In the genomic region with DNA sequence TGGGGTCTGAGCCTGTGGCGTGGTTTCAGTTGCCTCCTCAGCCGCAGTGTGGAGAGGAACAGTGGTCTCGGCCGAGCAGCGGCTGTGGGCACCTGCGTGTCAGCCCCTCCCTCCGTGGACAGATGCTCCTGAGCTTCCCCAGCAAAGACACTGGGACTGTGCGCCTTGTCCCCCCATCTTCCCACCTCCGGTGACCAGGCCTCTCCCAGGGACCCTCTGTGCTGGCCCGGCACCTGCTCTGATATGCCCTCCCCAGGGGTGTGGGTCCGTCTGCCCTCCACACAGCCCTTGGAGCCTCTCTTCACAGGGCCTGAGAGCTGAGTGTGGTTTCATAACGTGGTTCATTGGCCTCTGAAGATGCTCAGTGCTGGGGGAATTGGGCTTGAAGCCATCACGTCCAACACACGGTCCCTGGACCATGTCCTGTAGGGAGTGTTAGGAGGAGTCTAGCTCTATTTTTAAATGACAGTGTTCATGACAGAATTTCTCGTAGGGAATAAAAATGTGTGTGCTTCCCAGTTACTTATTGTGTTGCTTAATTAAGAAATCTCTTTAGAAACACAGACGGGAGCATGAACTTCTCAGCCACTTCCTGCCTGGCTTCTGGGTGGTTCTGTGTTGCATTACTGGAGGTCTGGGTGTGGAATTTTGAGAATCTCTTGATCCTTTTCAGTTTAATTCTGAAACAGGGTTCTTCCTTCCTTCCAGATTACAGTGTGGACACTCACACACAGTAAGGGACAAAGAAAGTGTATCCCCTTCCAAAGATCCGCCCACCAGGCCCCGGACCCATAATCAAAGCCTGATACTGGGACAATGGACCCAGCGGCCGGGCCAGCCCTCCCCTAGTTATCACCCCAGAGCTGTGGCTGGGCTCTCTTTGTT, we compare ENCODE assay signal across 8 cellular contexts.
A peak's percentile ranks its signal among the peaks of the same experiment; 100 is the strongest.
DNase-seq lines count a peak whose midpoint lies in the region; ATAC-seq and TF ChIP-seq lines count a peak whose summit lies in the region.

No MANE protein-coding gene starts in this region.

- no peaks in the 10 kb centered on the region for H3K9me2 ChIP-seq in GM23248 (ENCODE audit: insufficient read depth)

- in situ Hi-C loops in GM23248 (cut with MboI), result no loop called here

- H3K9ac ChIP-seq in GM23248, result peak overlapping the region; percentile 84

- H3K4me2 ChIP-seq in GM23248 (ENCODE audit: unreplicated experiment), result peak overlapping the region; percentile 72

- intact Hi-C loops in activated B cell treated with CpG ODN at 0.5 μM for 24 hours (cut with micrococcal nuclease) (loop anchor here (1.0 to 2.0 kb wide), 5 partner anchors 9 to 70 kb away; no protein-coding TSS in a partner anchor), left ventricle myocardium inferior (cut with micrococcal nuclease) (no loop called here)

- H3K36me3 Mint-ChIP-seq in activated B cell treated with CpG ODN at 0.5 μM for 24 hours (ENCODE audit: low read depth), result peaks cover 21% of the 10 kb centered on the region
- peaks cover 42% of the 10 kb centered on the region for H3K36me3 Mint-ChIP-seq in stimulated activated memory B cell treated with anti-CD40 and anti-IgM and Interleukin-4, amounts not matched to agents 10 μg/mL and 1 μg/mL and 100 μg/mL, for 72 hours

- H4K20me1 ChIP-seq in GM23248 (ENCODE audit: insufficient read depth), result no peaks in the 10 kb centered on the region

- peaks cover 63% of the 10 kb centered on the region for H3K4me1 Mint-ChIP-seq in activated B cell treated with CpG ODN at 0.5 μM for 24 hours
- peaks cover 76% of the 10 kb centered on the region for H3K4me1 Mint-ChIP-seq in stimulated activated memory B cell treated with anti-CD40 and anti-IgM and Interleukin-4, amounts not matched to agents 10 μg/mL and 1 μg/mL and 100 μg/mL, for 72 hours

- POLR2A ChIA-PET in activated B cell treated with CpG ODN at 0.5 μM for 24 hours (lab: Charles Lee), result interaction anchor here (1.0 to 4.6 kb wide), 10 partner anchors 10 to 116 kb away, joined by 3 to 45 read pairs (median 4); a partner anchor contains a TSS

- peak; percentile 67 for ATAC-seq in activated B cell treated with CpG ODN at 0.5 μM for 24 hours (ENCODE audit: low read depth)
- peak; percentile 64 for ATAC-seq in stimulated activated memory B cell treated with anti-CD40 and anti-IgM and Interleukin-4, amounts not matched to agents 10 μg/mL and 1 μg/mL and 100 μg/mL, for 72 hours
- ATAC-seq in GM19452 (IDR thresholded peaks at IDR 0.05; ENCODE audit: unreplicated experiment), result no peak

- no peaks in the 10 kb centered on the region for H3K36me3 ChIP-seq in GM23248 (ENCODE audit: low read depth)
- H3K36me3 ChIP-seq in left ventricle myocardium inferior, result no peaks in the 10 kb centered on the region

- peak overlapping the region; percentile 89 for H3K27ac Mint-ChIP-seq in activated B cell treated with CpG ODN at 0.5 μM for 24 hours
- peak overlapping the region; percentile 94 for H3K27ac Mint-ChIP-seq in stimulated activated memory B cell treated with anti-CD40 and anti-IgM and Interleukin-4, amounts not matched to agents 10 μg/mL and 1 μg/mL and 100 μg/mL, for 72 hours

- peak overlapping the region; percentile 82 for H3K27ac ChIP-seq in GM23248
- peak overlapping the region; percentile 97 for H3K27ac ChIP-seq in left ventricle myocardium inferior (replicated peaks)

- TF ChIP-seq CTCF in activated B cell treated with CpG ODN at 0.5 μM for 24 hours (IDR thresholded peaks at IDR 0.05) (no peak), left ventricle myocardium inferior (IDR thresholded peaks at IDR 0.05; ENCODE audit: borderline replicate concordance) (no peak)

- H2AFZ ChIP-seq in GM23248, result peak overlapping the region; percentile 85

- DNase-seq in GM23248 (peak; percentile 58), activated B cell treated with CpG ODN at 0.5 μM for 24 hours (peak; percentile 44), left ventricle myocardium inferior (peak; percentile 69), RPMI8226 (no peak), amygdala (lab: John Stamatoyannopoulos, UW) (no peak), inferior parietal cortex (ENCODE audit: extremely low spot score) (no peak)

- H3K9me3 Mint-ChIP-seq in activated B cell treated with CpG ODN at 0.5 μM for 24 hours, result no peaks in the 10 kb centered on the region
- peaks cover 3% of the 10 kb centered on the region for H3K9me3 Mint-ChIP-seq in stimulated activated memory B cell treated with anti-CD40 and anti-IgM and Interleukin-4, amounts not matched to agents 10 μg/mL and 1 μg/mL and 100 μg/mL, for 72 hours

- H3K27me3 ChIP-seq in GM23248 (replicated peaks; ENCODE audit: insufficient read depth) (no peaks in the 10 kb centered on the region), left ventricle myocardium inferior (ENCODE audit: low read depth) (no peaks in the 10 kb centered on the region)

- 0 out of 2 replicates have a peak overlapping the region, but pooled peaks have one; percentile 57 for H3K4me3 ChIP-seq in GM23248
- H3K4me3 ChIP-seq in left ventricle myocardium inferior, result peak overlapping the region; percentile 62

- no peaks in the 10 kb centered on the region for H3K27me3 Mint-ChIP-seq in activated B cell treated with CpG ODN at 0.5 μM for 24 hours
- H3K27me3 Mint-ChIP-seq in stimulated activated memory B cell treated with anti-CD40 and anti-IgM and Interleukin-4, amounts not matched to agents 10 μg/mL and 1 μg/mL and 100 μg/mL, for 72 hours, result no peaks in the 10 kb centered on the region

- peaks cover 10% of the 10 kb centered on the region for H3F3A ChIP-seq in GM23248 (ENCODE audit: insufficient read depth)

- H3K79me2 ChIP-seq in GM23248 (ENCODE audit: insufficient read depth), result no peaks in the 10 kb centered on the region

- CTCF ChIA-PET in activated B cell treated with CpG ODN at 0.5 μM for 24 hours (lab: Charles Lee), result interaction anchor here (1.0 kb wide), 1 partner anchor 41 kb away, joined by 3 read pairs; no protein-coding TSS in a partner anchor

- 65 to 66% methylated on average over 20 of the region's 20 CpGs for WGBS in GM23248 (ENCODE audit: low coverage in 1 of 2, low lambda C conversion rate in 2 of 2, missing lambda C conversion rate in 2 of 2), 2 experiments

- peak overlapping the region; percentile 70 for H3K4me3 Mint-ChIP-seq in activated B cell treated with CpG ODN at 0.5 μM for 24 hours
- H3K4me3 Mint-ChIP-seq in stimulated activated memory B cell treated with anti-CD40 and anti-IgM and Interleukin-4, amounts not matched to agents 10 μg/mL and 1 μg/mL and 100 μg/mL, for 72 hours, result peak overlapping the region; percentile 47

- H3K4me1 ChIP-seq in GM23248 (ENCODE audit: insufficient read depth) (peaks cover 24% of the 10 kb centered on the region), left ventricle myocardium inferior (peaks cover 36% of the 10 kb centered on the region)

- H3K9me3 ChIP-seq in GM23248 (ENCODE audit: low read depth), result no peaks in the 10 kb centered on the region
- no peaks in the 10 kb centered on the region for H3K9me3 ChIP-seq in left ventricle myocardium inferior (replicated peaks)

Comparison
In these comparisons a context has a peak if more than half of its experiments do, and no peak if none do; other contexts are left out.
1. DNase-seq: peak in GM23248 (single experiment), activated B cell treated with CpG ODN at 0.5 μM for 24 hours (single experiment) and left ventricle myocardium inferior (single experiment); none in RPMI8226 (single experiment), amygdala (0 of 56) and inferior parietal cortex (single experiment).